Comparison of ENCODE assay signal across 9 cellular contexts in genomic region chr21:36203603-36203889, GRCh38.
A peak's percentile ranks its signal among the peaks of the same experiment; 100 is the strongest.
DNase-seq lines count a peak whose midpoint lies in the region; TF ChIP-seq lines count a peak whose summit lies in the region.
"Had no signal": no experiment of that assay in that cellular context is flagged by ENCODE, and none has a peak within 500 bp of the region (broad histone marks: within the 10 kb centered on the region; RNA-seq: fewer than 3 reads in every experiment).

No MANE protein-coding gene starts in this region.

- H3K4me3 ChIP-seq in epithelial cell of esophagus (ENCODE audit: low read length) (no peak overlapping the region), HAP-1 (no peak overlapping the region)

- peak; percentile 48 for DNase-seq in NK-92 treated with Interleukin-12 subunit alpha and Interleukin-12 subunit beta, amount 100 ng/mL, for 24 hours (lab: John Stamatoyannopoulos, UW)
- DNase-seq in NK-92 (lab: John Stamatoyannopoulos, UW; ENCODE audit: unreplicated experiment) (no peak), SW480 (ENCODE audit: low spot score) (peak; percentile 81), epithelial cell of esophagus (ENCODE audit: low read depth) (peak; percentile 94), SHP77 treated with DMSO at 0.1 percent for 48 hours (lab: John Stamatoyannopoulos, UW) (no peak), COR-L47 (lab: John Stamatoyannopoulos, UW) (no peak), HAP-1 (ENCODE audit: low spot score in 2 of 2) (no peak)
- peak; percentile 74 for DNase-seq in stimulated activated CD4-positive, alpha-beta T cell treated with anti-CD3 and anti-CD28 coated beads, Interleukin-15, amount 100 ng/mL, for 24 hours
- DNase-seq: natural killer cell had no signal

- in situ Hi-C loops in HAP-1 (cut with MboI; ENCODE audit: low sequenced_read_pairs), result no loop called here

- no peak for TF ChIP-seq CTCF in epithelial cell of esophagus (IDR thresholded peaks at IDR 0.05; ENCODE audit: insufficient read depth, low read depth, low read length, missing control alignments)

- H3K27me3 ChIP-seq in HAP-1 (ENCODE audit: low read depth), result no peaks in the 10 kb centered on the region

- no peaks in the 10 kb centered on the region for H3K9me3 ChIP-seq in HAP-1

- H3K4me1 ChIP-seq in HAP-1, result no peaks in the 10 kb centered on the region

- no peaks in the 10 kb centered on the region for H3K36me3 ChIP-seq in HAP-1 (replicated peaks)

Comparison
In these comparisons a context has a peak if more than half of its experiments do, and no peak if none do; other contexts are left out.
1. DNase-seq: peak in NK-92 treated with Interleukin-12 subunit alpha and Interleukin-12 subunit beta, amount 100 ng/mL, for 24 hours (single experiment), SW480 (single experiment), epithelial cell of esophagus (single experiment) and stimulated activated CD4-positive, alpha-beta T cell treated with anti-CD3 and anti-CD28 coated beads, Interleukin-15, amount 100 ng/mL, for 24 hours (single experiment); none in NK-92 (single experiment), SHP77 treated with DMSO at 0.1 percent for 48 hours (single experiment), COR-L47 (single experiment) and HAP-1 (0 of 2).